ENCODE assay signal across 8 cellular contexts in genomic region chr7:151028948-151029501, GRCh38. TPM values are rescaled to one million over a fixed set of nuclear protein-coding genes. Genes with fewer than 3 reads are reported as not detected.
DNase-seq lines count a peak whose midpoint lies in the region; ATAC-seq, FAIRE-seq and TF ChIP-seq lines count a peak whose summit lies in the region.

No MANE protein-coding gene starts in this region.

- H3K36me3 Mint-ChIP-seq in activated T-cell treated with anti-CD3 and anti-CD28 coated beads, Interleukin-2, amount 50 U/mL, for 4 hours (ENCODE audit: insufficient read depth), result peaks cover 5% of the 10 kb centered on the region

- intact Hi-C loops in lower leg skin (cut with DNase I; ENCODE audit: low total_unique reads) (loop anchor here (5.0 kb wide), 1 partner anchor 83 kb away; no protein-coding TSS in a partner anchor), thyroid gland (cut with DNase I) (no loop called here)

- H3K4me1 ChIP-seq in thyroid gland, result peaks cover 8 to 19% of the 10 kb centered on the region in 2 donors

- 38 to 45% methylated on average over 17 of the region's 17 CpGs for WGBS in lower leg skin, 2 donors
- 48 to 57% methylated on average over 17 of the region's 17 CpGs for WGBS in thyroid gland, 2 donors

- no peaks in the 10 kb centered on the region for H3K9me3 ChIP-seq in thyroid gland

- H3K4me1 Mint-ChIP-seq in activated T-cell treated with anti-CD3 and anti-CD28 coated beads, Interleukin-2, amount 50 U/mL, for 4 hours (ENCODE audit: low read depth), result peaks cover 20% of the 10 kb centered on the region

- no peaks in the 10 kb centered on the region for H3K27me3 ChIP-seq in thyroid gland

- ATAC-seq in activated T-cell treated with anti-CD3 and anti-CD28 coated beads, Interleukin-2, amount 50 U/mL, for 4 hours, result no peak

- no peaks in the 10 kb centered on the region for H3K9me3 Mint-ChIP-seq in activated T-cell treated with anti-CD3 and anti-CD28 coated beads, Interleukin-2, amount 50 U/mL, for 4 hours

- no peak for TF ChIP-seq CTCF in astrocyte of the spinal cord (IDR thresholded peaks at IDR 0.05; ENCODE audit: low read depth, low read length)
- TF ChIP-seq CTCF in lower leg skin (IDR thresholded peaks at IDR 0.05), result no peak
- no peak for TF ChIP-seq CTCF in thyroid gland (IDR thresholded peaks at IDR 0.05)

- no peaks in the 10 kb centered on the region for H3K27me3 Mint-ChIP-seq in activated T-cell treated with anti-CD3 and anti-CD28 coated beads, Interleukin-2, amount 50 U/mL, for 4 hours (ENCODE audit: low read depth)

- H3K4me3 Mint-ChIP-seq in activated T-cell treated with anti-CD3 and anti-CD28 coated beads, Interleukin-2, amount 50 U/mL, for 4 hours, result peak overlapping the region; percentile 97

- TF ChIP-seq POLR2A in lower leg skin (IDR thresholded peaks at IDR 0.05) (no peak), thyroid gland (IDR thresholded peaks at IDR 0.05) (no peak), GM12891 (IDR thresholded peaks at IDR 0.05; ENCODE audit: low read depth, low read length) (no peak)

- H3K4me3 ChIP-seq in astrocyte of the spinal cord (ENCODE audit: low read depth, low read length), result peak overlapping the region; percentile 88
- peak overlapping the region; percentile 51 for H3K4me3 ChIP-seq in lower leg skin (ENCODE audit: low read depth, poor library complexity, severe bottlenecking)
- peak overlapping the region in 1 of 3 donors; percentile 59 for H3K4me3 ChIP-seq in thyroid gland (replicated peaks in 1 of 3)

- H3K36me3 ChIP-seq in thyroid gland, result peaks cover 0 to 2% of the 10 kb centered on the region in 2 donors

- in situ Hi-C loops in astrocyte of the spinal cord (cut with HindIII; ENCODE audit: low sequenced_read_pairs), result no loop called here

- DNase-seq in activated T-cell treated with anti-CD3 and anti-CD28 coated beads, Interleukin-2, amount 50 U/mL, for 4 hours, result no peak
- no peak for DNase-seq in activated T-cell treated with anti-CD3 and anti-CD28 coated beads, Interleukin-2, amount 50 U/mL, for 1 hour
- no peak for DNase-seq in astrocyte of the spinal cord (ENCODE audit: low read depth, low spot score)
- DNase-seq in lower leg skin (ENCODE audit: low spot score in 2 of 2), result no peak
- DNase-seq in thyroid gland, result no peak
- DNase-seq in SW480 (ENCODE audit: low spot score), result no peak
- DNase-seq in NCI-H345 (lab: John Stamatoyannopoulos, UW), result no peak
- no peak for DNase-seq in GM12891 (ENCODE audit: insufficient read length, low spot score)

- peak overlapping the region; percentile 7 to 85 (median 77) for H3K27ac ChIP-seq in thyroid gland

- FAIRE-seq in GM12891 (lab: Jason Lieb, UNC), result no peak

TF ChIP-seq in GM12891, 5 proteins besides CTCF, POLR2A, EP300 and RAD21:
- TF ChIP-seq POLR2AphosphoS5 (IDR thresholded peaks at IDR 0.05; ENCODE audit: low read depth, low read length) (no peak), SPI1 (IDR thresholded peaks at IDR 0.05; ENCODE audit: low read depth, low read length) (no peak), PAX5 (IDR thresholded peaks at IDR 0.05; ENCODE audit: insufficient read depth, low read length, severe bottlenecking) (no peak), POU2F2 (IDR thresholded peaks at IDR 0.05; ENCODE audit: low read depth, low read length) (no peak), TAF1 (IDR thresholded peaks at IDR 0.05; ENCODE audit: low read depth, low read length) (no peak)

RNA-seq across cellular contexts. Expression of gene ABCB8, which starts 0.8 kb away (rescaled TPM):
- 10 to 100 TPM; 48.1 to 54.6 (median 48.5) TPM for total RNA-seq in activated T-cell treated with anti-CD3 and anti-CD28 coated beads, Interleukin-2, amount 50 U/mL, for 4 hours
- total RNA-seq in lower leg skin (10 to 100 TPM; 22.9 to 35.2 (median 27.6) TPM), thyroid gland (10 to 100 TPM; 39.0 to 74.2 (median 60.9) TPM)
- polyA plus RNA-seq in GM12891 (2012; ENCODE audit: low read depth, missing spikeins), result 10.9 TPM

RNA-seq across cellular contexts. Expression of gene ATG9B, which starts 4.7 kb away (rescaled TPM):
- total RNA-seq in activated T-cell treated with anti-CD3 and anti-CD28 coated beads, Interleukin-2, amount 50 U/mL, for 4 hours, result 1 to 10 TPM; 5.8 to 7.3 (median 6.7) TPM
- 100 to 1,000 TPM in 1 of 4 donors, 10 to 100 TPM in 3; 47.6 to 125 (median 59.8) TPM for total RNA-seq in lower leg skin
- total RNA-seq in thyroid gland, result under 1 TPM in 1 of 4 donors, not detected in 3; 0.27 TPM
- polyA plus RNA-seq in GM12891 (2012; ENCODE audit: low read depth, missing spikeins), result 0.71 TPM

RNA-seq across cellular contexts. Expression of gene ASIC3, which starts 19.3 kb away (rescaled TPM):
- total RNA-seq in activated T-cell treated with anti-CD3 and anti-CD28 coated beads, Interleukin-2, amount 50 U/mL, for 4 hours, result 1 to 10 TPM; 2.4 to 3.4 (median 3.3) TPM
- total RNA-seq in lower leg skin (1 to 10 TPM; 2.3 to 2.9 (median 2.5) TPM), thyroid gland (1 to 10 TPM in 3 of 4 donors, not detected in 1; 1.2 to 2.6 (median 1.5) TPM)
- 2.7 TPM for polyA plus RNA-seq in GM12891 (2012; ENCODE audit: low read depth, missing spikeins)

RNA-seq across cellular contexts. Expression of gene CDK5, which starts 28.7 kb away (rescaled TPM):
- total RNA-seq in activated T-cell treated with anti-CD3 and anti-CD28 coated beads, Interleukin-2, amount 50 U/mL, for 4 hours, result 10 to 100 TPM; 14.1 to 15.0 (median 14.3) TPM
- total RNA-seq in lower leg skin, result 10 to 100 TPM in 1 of 4 donors, 1 to 10 TPM in 3; 3.9 to 13.7 (median 7.2) TPM
- 10 to 100 TPM in 2 of 4 donors, 1 to 10 TPM in 2; 5.3 to 17.4 (median 9.6) TPM for total RNA-seq in thyroid gland
- 14.4 TPM for polyA plus RNA-seq in GM12891 (2012; ENCODE audit: low read depth, missing spikeins)

RNA-seq across cellular contexts. Expression of gene SLC4A2, which starts 30.4 kb away (rescaled TPM):
- total RNA-seq in activated T-cell treated with anti-CD3 and anti-CD28 coated beads, Interleukin-2, amount 50 U/mL, for 4 hours, result 100 to 1,000 TPM; 107 to 125 (median 111) TPM
- 10 to 100 TPM; 56.3 to 83.5 (median 67.7) TPM for total RNA-seq in lower leg skin
- total RNA-seq in thyroid gland, result 100 to 1,000 TPM in 1 of 4 donors, 10 to 100 TPM in 3; 48.5 to 109 (median 69.0) TPM
- 34.9 TPM for polyA plus RNA-seq in GM12891 (2012; ENCODE audit: low read depth, missing spikeins)

Comparison
In these comparisons a context has a peak if more than half of its experiments do, and no peak if none do; other contexts are left out.
1. RNA of gene ATG9B, which starts 4.7 kb away (total RNA-seq): 47.6 to 125 TPM in lower leg skin; 5.8 to 7.3 TPM in activated T-cell treated with anti-CD3 and anti-CD28 coated beads, Interleukin-2, amount 50 U/mL, for 4 hours and 0.27 TPM in thyroid gland; every median in the first group is over 4 times any median in the second.